In genomic region chr13:50393641-50394040, GRCh38 we compare ENCODE assay signal across 14 cellular contexts.
A peak's percentile ranks its signal among the peaks of the same experiment; 100 is the strongest.
DNase-seq lines count a peak whose midpoint lies in the region; ATAC-seq, FAIRE-seq and TF ChIP-seq lines count a peak whose summit lies in the region.
"Had no signal": no experiment of that assay in that cellular context is flagged by ENCODE, and none has a peak within 500 bp of the region (broad histone marks: within the 10 kb centered on the region; RNA-seq: fewer than 3 reads in every experiment).

No MANE protein-coding gene starts in this region.

- H3K36me3 Mint-ChIP-seq in astrocyte (ENCODE audit: low read depth, unreplicated experiment), result no peaks in the 10 kb centered on the region
- H3K36me3 Mint-ChIP-seq: CD14-positive monocyte; natural killer cell treated with Interleukin-12 subunit alpha and Interleukin-12 subunit beta and Interleukin-15 and Interleukin-18, amount 100 ng/mL, for 72 hours; stimulated activated naive B cell treated with anti-CD40 and anti-IgM and Interleukin-4, amounts not matched to agents 10 μg/mL and 1 μg/mL and 100 μg/mL, for 72 hours had no signal

- H3K9me3 ChIP-seq in astrocyte (ENCODE audit: insufficient read depth, low read depth, low read length), result no peaks in the 10 kb centered on the region
- H3K9me3 ChIP-seq: esophagus muscularis mucosa had no signal

- H3K4me1 ChIP-seq in astrocyte (ENCODE audit: insufficient read depth, low read length), result no peaks in the 10 kb centered on the region

- H3K79me2 ChIP-seq in astrocyte (ENCODE audit: insufficient read depth, low read length), result no peaks in the 10 kb centered on the region

- H3K4me3 ChIP-seq in astrocyte (ENCODE audit: insufficient read depth, low read depth, low read length), result no peak overlapping the region
- H3K4me3 ChIP-seq: esophagus muscularis mucosa had no signal

- DNase-seq in ELR (ENCODE audit: low read depth) (peak; percentile 24), NCI-H2107 treated with DMSO at 0.1 percent for 48 hours (lab: John Stamatoyannopoulos, UW; ENCODE audit: unreplicated experiment) (peak; percentile 37), astrocyte (ENCODE audit: low read depth) (peak; percentile 57), myocyte (ENCODE audit: low read depth) (peak; percentile 89), H4 (ENCODE audit: low spot score) (no peak), 8988T (no peak)
- no peak for DNase-seq in stimulated activated naive CD8-positive, alpha-beta T cell treated with anti-CD3 and anti-CD28 coated beads, Interleukin-15, Interleukin-2, amounts not matched to agents 100 U/mL and 50 U/mL, for 24 hours
- no peak for DNase-seq in activated CD8-positive, alpha-beta memory T cell treated with anti-CD3 and anti-CD28 coated beads for 24 hours
- DNase-seq: activated CD4-positive, CD25-positive, alpha-beta regulatory T cell treated with anti-CD3 and anti-CD28 coated beads, Interleukin-2, amount 50 U/mL, for 72 hours; stimulated activated naive B cell treated with anti-CD40 and anti-IgM and Interleukin-4, amounts not matched to agents 10 μg/mL and 1 μg/mL and 100 μg/mL, for 72 hours had no signal

- H3K27ac ChIP-seq in astrocyte (ENCODE audit: low read depth, low read length), result no peak overlapping the region
- H3K27ac ChIP-seq: esophagus muscularis mucosa had no signal

- FAIRE-seq in astrocyte (lab: Jason Lieb, UNC), result no peak
- FAIRE-seq: H54 had no signal

- no peaks in the 10 kb centered on the region for H4K20me1 ChIP-seq in astrocyte (ENCODE audit: insufficient read depth, low read length)

- H3K36me3 ChIP-seq in astrocyte (ENCODE audit: insufficient read depth, low read length), result no peaks in the 10 kb centered on the region
- H3K36me3 ChIP-seq: esophagus muscularis mucosa had no signal

- H3K27me3 ChIP-seq in astrocyte (ENCODE audit: insufficient read depth, low read length), result no peaks in the 10 kb centered on the region
- H3K27me3 ChIP-seq: esophagus muscularis mucosa had no signal

- H3K9me3 Mint-ChIP-seq in astrocyte (ENCODE audit: unreplicated experiment), result peaks cover 5% of the 10 kb centered on the region
- H3K9me3 Mint-ChIP-seq: natural killer cell treated with Interleukin-12 subunit alpha and Interleukin-12 subunit beta and Interleukin-15 and Interleukin-18, amount 100 ng/mL, for 72 hours; stimulated activated naive B cell treated with anti-CD40 and anti-IgM and Interleukin-4, amounts not matched to agents 10 μg/mL and 1 μg/mL and 100 μg/mL, for 72 hours had no signal

- H3K4me3 Mint-ChIP-seq in astrocyte (ENCODE audit: unreplicated experiment), result no peak overlapping the region
- H3K4me3 Mint-ChIP-seq: CD14-positive monocyte; natural killer cell treated with Interleukin-12 subunit alpha and Interleukin-12 subunit beta and Interleukin-15 and Interleukin-18, amount 100 ng/mL, for 72 hours; stimulated activated naive B cell treated with anti-CD40 and anti-IgM and Interleukin-4, amounts not matched to agents 10 μg/mL and 1 μg/mL and 100 μg/mL, for 72 hours had no signal

- H3K4me1 Mint-ChIP-seq in astrocyte (ENCODE audit: low read depth, unreplicated experiment), result peaks cover 6% of the 10 kb centered on the region
- H3K4me1 Mint-ChIP-seq: stimulated activated naive B cell treated with anti-CD40 and anti-IgM and Interleukin-4, amounts not matched to agents 10 μg/mL and 1 μg/mL and 100 μg/mL, for 72 hours had no signal

- H3K27me3 Mint-ChIP-seq in astrocyte (ENCODE audit: low read depth, unreplicated experiment), result no peaks in the 10 kb centered on the region
- H3K27me3 Mint-ChIP-seq: natural killer cell treated with Interleukin-12 subunit alpha and Interleukin-12 subunit beta and Interleukin-15 and Interleukin-18, amount 100 ng/mL, for 72 hours; stimulated activated naive B cell treated with anti-CD40 and anti-IgM and Interleukin-4, amounts not matched to agents 10 μg/mL and 1 μg/mL and 100 μg/mL, for 72 hours had no signal

- ATAC-seq in stimulated activated naive CD8-positive, alpha-beta T cell treated with anti-CD3 and anti-CD28 coated beads, Interleukin-15, Interleukin-2, amounts not matched to agents 100 U/mL and 50 U/mL, for 24 hours, result no peak
- ATAC-seq: natural killer cell treated with Interleukin-12 subunit alpha and Interleukin-12 subunit beta and Interleukin-15 and Interleukin-18, amount 100 ng/mL, for 72 hours; stimulated activated naive B cell treated with anti-CD40 and anti-IgM and Interleukin-4, amounts not matched to agents 10 μg/mL and 1 μg/mL and 100 μg/mL, for 72 hours had no signal

- peak overlapping the region; percentile 12 for H3K4me2 ChIP-seq in astrocyte (ENCODE audit: low read length)

- no peak overlapping the region for H3K27ac Mint-ChIP-seq in astrocyte (ENCODE audit: unreplicated experiment)
- H3K27ac Mint-ChIP-seq: CD14-positive monocyte; natural killer cell treated with Interleukin-12 subunit alpha and Interleukin-12 subunit beta and Interleukin-15 and Interleukin-18, amount 100 ng/mL, for 72 hours; stimulated activated naive B cell treated with anti-CD40 and anti-IgM and Interleukin-4, amounts not matched to agents 10 μg/mL and 1 μg/mL and 100 μg/mL, for 72 hours had no signal

- no peak for TF ChIP-seq CTCF in astrocyte (IDR thresholded peaks at IDR 0.05; ENCODE audit: insufficient read depth, low read depth, low read length)

- no peak overlapping the region for H3K9ac ChIP-seq in astrocyte (ENCODE audit: low read length)

- peak overlapping the region; percentile 9 for H2AFZ ChIP-seq in astrocyte (ENCODE audit: low read depth, low read length)

Comparison
In these comparisons a context has a peak if more than half of its experiments do, and no peak if none do; other contexts are left out.
1. DNase-seq: peak in ELR (single experiment), NCI-H2107 treated with DMSO at 0.1 percent for 48 hours (single experiment), astrocyte (single experiment) and myocyte (single experiment); none in stimulated activated naive CD8-positive, alpha-beta T cell treated with anti-CD3 and anti-CD28 coated beads, Interleukin-15, Interleukin-2, amounts not matched to agents 100 U/mL and 50 U/mL, for 24 hours (single experiment), H4 (single experiment), activated CD8-positive, alpha-beta memory T cell treated with anti-CD3 and anti-CD28 coated beads for 24 hours (single experiment) and 8988T (single experiment).